ENCODE assay signal across 1 cellular context in genomic region chr1:161781995-161782394, GRCh38.
TF ChIP-seq lines count a peak whose summit lies in the region.

No MANE protein-coding gene starts in this region.

TF ChIP-seq in IMR-90, 13 proteins besides CTCF, POLR2A, EP300 and RAD21:
- TF ChIP-seq MXI1 (IDR thresholded peaks at IDR 0.05; ENCODE audit: borderline replicate concordance, low read depth, low read length) (no peak), BHLHE40 (IDR thresholded peaks at IDR 0.05; ENCODE audit: low read depth, low read length) (no peak), MAFK (IDR thresholded peaks at IDR 0.05; ENCODE audit: low read depth, low read length) (no peak), NFE2L2 (IDR thresholded peaks at IDR 0.05; ENCODE audit: low read depth, low read length) (no peak), CEBPB (IDR thresholded peaks at IDR 0.05; ENCODE audit: low read depth, low read length) (no peak), RFX5 (IDR thresholded peaks at IDR 0.05; ENCODE audit: low read depth, low read length) (no peak), USF2 (IDR thresholded peaks at IDR 0.05; ENCODE audit: low read depth, low read length) (no peak), ELK1 (IDR thresholded peaks at IDR 0.05; ENCODE audit: borderline replicate concordance, low read depth, low read length) (no peak), CHD1 (IDR thresholded peaks at IDR 0.05; ENCODE audit: low read depth, low read length) (no peak), RCOR1 (IDR thresholded peaks at IDR 0.05; ENCODE audit: insufficient replicate concordance, low read length) (no peak), FOS (IDR thresholded peaks at IDR 0.05; ENCODE audit: low read depth, low read length) (no peak), SMC3 (IDR thresholded peaks at IDR 0.05; ENCODE audit: low read depth, low read length) (no peak), MAZ (IDR thresholded peaks at IDR 0.05; ENCODE audit: borderline replicate concordance, low read depth, low read length) (no peak)
